Comparison of ENCODE assay signal across 17 cellular contexts in the genomic region with DNA sequence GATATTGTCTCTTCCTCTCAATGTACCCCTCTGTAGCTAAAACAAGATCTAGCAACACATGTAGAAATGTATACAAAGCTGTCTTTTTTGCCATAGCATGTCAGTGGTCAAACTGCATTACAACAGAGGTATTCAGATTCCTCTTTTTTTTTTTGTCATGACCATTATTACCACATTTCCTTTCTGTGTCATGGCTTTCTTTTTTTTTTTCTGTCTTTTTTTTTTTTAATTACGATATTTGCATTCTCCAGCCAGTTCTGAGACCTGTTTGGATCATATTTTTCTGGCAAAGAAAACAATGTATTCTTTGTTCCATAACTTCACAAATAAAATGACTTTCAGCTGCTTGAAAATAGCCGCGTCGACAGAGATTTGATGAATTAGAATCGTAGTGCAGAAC.
DNase-seq lines count a peak whose midpoint lies in the region; ATAC-seq and TF ChIP-seq lines count a peak whose summit lies in the region.
"Had no signal": no experiment of that assay in that cellular context is flagged by ENCODE, and none has a peak within 500 bp of the region (broad histone marks: within the 10 kb centered on the region; RNA-seq: fewer than 3 reads in every experiment).

No MANE protein-coding gene starts in this region.

- no peak for ATAC-seq in HG03139 (IDR thresholded peaks at IDR 0.05; ENCODE audit: unreplicated experiment)
- ATAC-seq: left lung had no signal

- TF ChIP-seq CTCF in GM20000 (IDR thresholded peaks at IDR 0.05; ENCODE audit: extremely low read depth, missing control alignments) = no peak

- DNase-seq in GF-D8 (lab: John Stamatoyannopoulos, UW) = peak; percentile 85
- DNase-seq in NOMO-1 treated with DMSO at 0.1 percent for 48 hours (lab: John Stamatoyannopoulos, UW; ENCODE audit: unreplicated experiment) = peak; percentile 83
- DNase-seq in epidermal melanocyte (ENCODE audit: insufficient read length, low spot score) = peak; percentile 16
- peak; percentile 40 for DNase-seq in pons (ENCODE audit: low spot score)
- no peak for DNase-seq in NCI-H748 treated with DMSO at 0.1 percent for 48 hours (lab: John Stamatoyannopoulos, UW)
- DNase-seq in D341Med (ENCODE audit: low spot score) = no peak
- DNase-seq in GM20000 (ENCODE audit: low spot score) = no peak
- DNase-seq: activated CD4-positive, CD25-positive, alpha-beta regulatory T cell; activated effector memory CD4-positive, alpha-beta T cell treated with Interleukin-2 at 50 U/mL for 16 hours; anterior cingulate cortex; cortex of kidney; left lung; NCI-H510A; PC-9; posterior cingulate gyrus; stimulated activated CD4-positive, alpha-beta T cell treated with anti-CD3 and anti-CD28 coated beads, Interleukin-15, amount 100 ng/mL, for 24 hours had no signal

Comparison
In these comparisons a context has a peak if more than half of its experiments do, and no peak if none do; other contexts are left out.
1. DNase-seq: peak in GF-D8 (single experiment), NOMO-1 treated with DMSO at 0.1 percent for 48 hours (single experiment), epidermal melanocyte (single experiment) and pons (single experiment); none in NCI-H748 treated with DMSO at 0.1 percent for 48 hours (single experiment), D341Med (single experiment) and GM20000 (single experiment).